21 cellular contexts compared by ENCODE assay signal in genomic region chr4:120207021-120207420, GRCh38.
"Had no signal": no experiment of that assay in that cellular context is flagged by ENCODE, and none has a peak within 500 bp of the region (broad histone marks: within the 10 kb centered on the region; RNA-seq: fewer than 3 reads in every experiment).

No MANE protein-coding gene starts in this region.

- DNase-seq: immature natural killer cell; kidney; left colon; left lung; lower lobe of right lung; mammary epithelial cell; mesenchymal stem cell; naive thymus-derived CD8-positive, alpha-beta T cell; nucleus accumbens; pancreas; posterior cingulate gyrus; retina; right cardiac atrium; sigmoid colon; small intestine; spleen; stimulated activated CD4-positive, alpha-beta T cell treated with anti-CD3 and anti-CD28 coated beads, Interleukin-4, amount 100 ng/mL, for 24 hours; stimulated activated naive CD4-positive, alpha-beta T cell; tibial artery; trophoblast cell; upper lobe of right lung had no signal
